ENCODE assay signal across 8 cellular contexts in the genomic region with DNA sequence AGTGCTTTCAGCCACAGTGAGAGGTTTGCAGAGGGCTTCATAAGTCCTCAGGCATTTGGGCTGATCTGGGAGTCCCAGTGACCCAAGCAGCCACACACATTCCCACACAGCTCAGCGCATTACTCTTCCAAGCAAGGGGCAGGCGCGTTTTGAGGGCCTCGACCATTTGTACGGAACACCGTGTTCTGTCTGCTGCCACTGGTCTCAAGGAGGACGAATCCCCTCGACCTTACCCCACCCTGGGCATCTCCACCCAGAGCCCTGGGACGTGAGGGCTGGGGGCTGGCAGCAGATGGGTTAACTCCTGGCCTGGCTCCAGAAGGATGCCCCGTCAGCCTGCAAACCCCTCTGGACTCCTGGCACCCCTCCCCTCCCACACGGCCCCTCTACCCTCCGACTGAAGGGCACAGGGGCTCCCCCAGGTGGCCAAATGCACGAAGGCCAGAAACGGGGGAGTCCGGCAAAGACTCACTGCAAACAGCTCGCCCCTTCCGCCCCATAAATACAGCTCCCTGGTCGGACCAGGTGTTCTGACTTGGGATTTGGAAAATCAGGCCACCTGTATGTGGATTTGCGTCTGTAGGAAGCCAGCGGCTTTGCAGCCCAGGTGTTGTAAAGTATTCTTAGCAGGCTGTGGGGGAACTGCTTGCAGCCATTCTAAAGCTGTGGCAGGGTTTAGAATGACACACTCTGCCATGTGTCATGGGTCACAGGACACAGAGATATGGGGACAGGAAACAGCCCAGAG. TPM values are rescaled to one million over a fixed set of nuclear protein-coding genes. Genes with fewer than 3 reads are reported as not detected.
A peak's percentile ranks its signal among the peaks of the same experiment; 100 is the strongest.
DNase-seq lines count a peak whose midpoint lies in the region; ATAC-seq and TF ChIP-seq lines count a peak whose summit lies in the region.

No MANE protein-coding gene starts in this region.

- no peaks in the 10 kb centered on the region for H3K36me3 Mint-ChIP-seq in CD4-positive, alpha-beta T cell (ENCODE audit: low read depth)

- intact Hi-C loops in CD4-positive, alpha-beta T cell (cut with DNase I, micrococcal nuclease) = loop anchor here in 1 of 2 experiments (1.0 to 10.0 kb wide), 4 partner anchors 26 to 640 kb away; no protein-coding TSS in a partner anchor
- intact Hi-C loops in left ventricle myocardium inferior (cut with micrococcal nuclease) = loop anchor here (5.0 kb wide), 1 partner anchor 62 kb away; no protein-coding TSS in a partner anchor

- no peaks in the 10 kb centered on the region for H3K9me3 ChIP-seq in CD4-positive, alpha-beta T cell (ENCODE audit: control insufficient read depth, low read length)
- H3K9me3 ChIP-seq in adipocyte (ENCODE audit: control insufficient read depth, low read length) = no peaks in the 10 kb centered on the region
- no peaks in the 10 kb centered on the region for H3K9me3 ChIP-seq in left ventricle myocardium inferior (replicated peaks)

- CTCF ChIA-PET in CD4-positive, alpha-beta T cell (lab: Charles Lee) = interaction anchor here (0.6 to 5.2 kb wide), 17 partner anchors 11 to 753 kb away, joined by 3 to 122 read pairs (median 3); partner anchors contain the start of genes COPS7B and PTMA

- no peaks in the 10 kb centered on the region for H3K9me3 Mint-ChIP-seq in CD4-positive, alpha-beta T cell

- no peak overlapping the region for H3K27ac Mint-ChIP-seq in CD4-positive, alpha-beta T cell

- no peak overlapping the region for H3K27ac ChIP-seq in CD4-positive, alpha-beta T cell (ENCODE audit: low read depth, low read length)
- H3K27ac ChIP-seq in left ventricle myocardium inferior (replicated peaks) = peak overlapping the region; percentile 93

- H3K9ac ChIP-seq in adipocyte (ENCODE audit: low read length) = peak overlapping the region; percentile 43

- peak; percentile 50 for ATAC-seq in CD4-positive, alpha-beta T cell (ENCODE audit: poor library complexity)
- ATAC-seq in GM19328 (IDR thresholded peaks at IDR 0.05; ENCODE audit: unreplicated experiment) (peak; percentile 40), SK-N-SH treated with all-trans-retinoic acid at 6 μM for 48 hours (peak; percentile 79)

- peaks cover under 1% of the 10 kb centered on the region for H3K27me3 ChIP-seq in CD4-positive, alpha-beta T cell (ENCODE audit: control insufficient read depth, insufficient read depth, low read length)
- H3K27me3 ChIP-seq in adipocyte (replicated peaks; ENCODE audit: control insufficient read depth, insufficient read depth, low read length) = no peaks in the 10 kb centered on the region
- no peaks in the 10 kb centered on the region for H3K27me3 ChIP-seq in left ventricle myocardium inferior (ENCODE audit: low read depth)

- no peak overlapping the region for H3K4me3 Mint-ChIP-seq in CD4-positive, alpha-beta T cell

- DNase-seq in CD4-positive, alpha-beta T cell = peak; percentile 22 to 67 (median 40)
- DNase-seq in HuH-7.5 (ENCODE audit: low spot score) (peak; percentile 60), adipocyte (ENCODE audit: low read depth) (peak; percentile 85), left ventricle myocardium inferior (peak; percentile 71), renal cortical epithelial cell (ENCODE audit: low read depth) (peak; percentile 26), NCI-H2029 treated with DMSO at 0.1 percent for 48 hours (lab: John Stamatoyannopoulos, UW) (no peak)

- H3K36me3 ChIP-seq in adipocyte (ENCODE audit: control insufficient read depth, insufficient read depth, low read length, severe bottlenecking) = no peaks in the 10 kb centered on the region
- no peaks in the 10 kb centered on the region for H3K36me3 ChIP-seq in left ventricle myocardium inferior

- H3K4me1 Mint-ChIP-seq in CD4-positive, alpha-beta T cell (ENCODE audit: low read depth) = peaks cover 5% of the 10 kb centered on the region

- peak; percentile 72 for TF ChIP-seq CTCF in CD4-positive, alpha-beta T cell (IDR thresholded peaks at IDR 0.05)
- TF ChIP-seq CTCF in left ventricle myocardium inferior (IDR thresholded peaks at IDR 0.05; ENCODE audit: borderline replicate concordance) = peak; percentile 91

- no peak overlapping the region for H3K4me3 ChIP-seq in adipocyte (ENCODE audit: low read length)
- H3K4me3 ChIP-seq in left ventricle myocardium inferior = no peak overlapping the region

- H3K4me1 ChIP-seq in adipocyte (ENCODE audit: control insufficient read depth, insufficient read depth, low read length) = peaks cover 10% of the 10 kb centered on the region
- peaks cover 58% of the 10 kb centered on the region for H3K4me1 ChIP-seq in left ventricle myocardium inferior

- H3K27me3 Mint-ChIP-seq in CD4-positive, alpha-beta T cell = peaks cover 4% of the 10 kb centered on the region

- POLR2A ChIA-PET in CD4-positive, alpha-beta T cell (lab: Charles Lee) = interaction anchor here (0.7 to 4.0 kb wide), 5 partner anchors 12 to 62 kb away, joined by 3 to 62 read pairs (median 17); partner anchors contain the start of gene PTMA

TF ChIP-seq in SK-N-SH treated with all-trans-retinoic acid at 6 μM for 48 hours, 23 proteins besides CTCF, POLR2A, EP300 and RAD21:
- TF ChIP-seq PPARA (CRISPR knock-in tag; IDR thresholded peaks at IDR 0.05; ENCODE audit: borderline replicate concordance) (no peak), SNAI2 (CRISPR knock-in tag; IDR thresholded peaks at IDR 0.05) (no peak), ZNF70 (CRISPR knock-in tag; IDR thresholded peaks at IDR 0.05) (no peak), ZFP3 (CRISPR knock-in tag; IDR thresholded peaks at IDR 0.05) (no peak)

RNA-seq across cellular contexts. Expression of gene PTMA, which starts 33.6 kb away (rescaled TPM):
- 1,000 to 10,000 TPM; 1,546 to 1,586 TPM for total RNA-seq in CD4-positive, alpha-beta T cell
- total RNA-seq in left ventricle myocardium inferior (209 TPM), renal cortical epithelial cell (594 and 977 TPM in 2 replicates)
